Comparison of ENCODE assay signal across 23 cellular contexts in genomic region chr9:71830929-71831328, GRCh38.
A peak's percentile ranks its signal among the peaks of the same experiment; 100 is the strongest.
DNase-seq lines count a peak whose midpoint lies in the region; TF ChIP-seq lines count a peak whose summit lies in the region.
"Had no signal": no experiment of that assay in that cellular context is flagged by ENCODE, and none has a peak within 500 bp of the region (broad histone marks: within the 10 kb centered on the region; RNA-seq: fewer than 3 reads in every experiment).

No MANE protein-coding gene starts in this region.

- H3K36me3 Mint-ChIP-seq in activated T-cell treated with anti-CD3 and anti-CD28 coated beads, Interleukin-2, amount 50 U/mL, for 24 hours (ENCODE audit: low read depth): no peaks in the 10 kb centered on the region
- H3K36me3 Mint-ChIP-seq: CD4-positive, CD25-positive, alpha-beta regulatory T cell had no signal

- H3K4me3 ChIP-seq in Loucy (ENCODE audit: low read length, poor library complexity, severe bottlenecking): no peak overlapping the region
- H3K4me3 ChIP-seq in mesendoderm (ENCODE audit: low read length): no peak overlapping the region
- no peak overlapping the region for H3K4me3 ChIP-seq in left ventricle myocardium inferior
- H3K4me3 ChIP-seq: body of pancreas, GM12878, ovary, right atrium auricular region, spleen had no signal

- H3K9me3 Mint-ChIP-seq in activated T-cell treated with anti-CD3 and anti-CD28 coated beads, Interleukin-2, amount 50 U/mL, for 24 hours: peaks cover 9% of the 10 kb centered on the region
- H3K9me3 Mint-ChIP-seq: activated CD4-positive, alpha-beta memory T cell treated with anti-CD3 and anti-CD28 coated beads, Interleukin-2, amount 10 ng/mL, durations not matched to agents 7 days and 5 days had no signal

- no peaks in the 10 kb centered on the region for H3K27me3 ChIP-seq in Loucy (ENCODE audit: insufficient read depth, low read length, poor library complexity, severe bottlenecking)
- no peaks in the 10 kb centered on the region for H3K27me3 ChIP-seq in mesendoderm (ENCODE audit: insufficient read depth, low read length, poor library complexity)
- H3K27me3 ChIP-seq in left ventricle myocardium inferior (ENCODE audit: low read depth): no peaks in the 10 kb centered on the region
- H3K27me3 ChIP-seq: body of pancreas, ovary, right atrium auricular region, spleen had no signal

- no peaks in the 10 kb centered on the region for H3K4me1 Mint-ChIP-seq in activated T-cell treated with anti-CD3 and anti-CD28 coated beads, Interleukin-2, amount 50 U/mL, for 24 hours (ENCODE audit: low read depth)
- H3K4me1 Mint-ChIP-seq: activated CD4-positive, alpha-beta memory T cell treated with anti-CD3 and anti-CD28 coated beads, Interleukin-2, amount 10 ng/mL, durations not matched to agents 7 days and 5 days; CD4-positive, CD25-positive, alpha-beta regulatory T cell had no signal

- no CpG with 5 or more reads among the region's 1 CpG for WGBS in mesendoderm (ENCODE audit: extremely low coverage, insufficient coverage, low lambda C conversion rate)

- no peaks in the 10 kb centered on the region for H3K79me2 ChIP-seq in Loucy (ENCODE audit: insufficient read depth, low read length)
- H3K79me2 ChIP-seq in mesendoderm (ENCODE audit: control insufficient read depth, insufficient read depth, low read length): no peaks in the 10 kb centered on the region

- no peak overlapping the region for H2BK5ac ChIP-seq in mesendoderm (ENCODE audit: low read length)

- H3K27ac Mint-ChIP-seq in activated T-cell treated with anti-CD3 and anti-CD28 coated beads, Interleukin-2, amount 50 U/mL, for 24 hours: no peak overlapping the region
- H3K27ac Mint-ChIP-seq: activated CD4-positive, alpha-beta memory T cell treated with anti-CD3 and anti-CD28 coated beads, Interleukin-2, amount 10 ng/mL, durations not matched to agents 7 days and 5 days; activated naive CD8-positive, alpha-beta T cell treated with anti-CD3 and anti-CD28 coated beads, Interleukin-2, amount 10 ng/mL, durations not matched to agents 7 days and 5 days; CD4-positive, CD25-positive, alpha-beta regulatory T cell; nephron progenitor cell had no signal

- no peak overlapping the region for H3K18ac ChIP-seq in mesendoderm (ENCODE audit: low read length)

- H3K79me1 ChIP-seq in mesendoderm (ENCODE audit: low read length): no peaks in the 10 kb centered on the region

- H3K27ac ChIP-seq in angular gyrus (ENCODE audit: low read depth, low read length): peak overlapping the region; percentile 65
- no peak overlapping the region for H3K27ac ChIP-seq in mesendoderm (ENCODE audit: low read depth, low read length)
- H3K27ac ChIP-seq in left ventricle myocardium inferior (replicated peaks): no peak overlapping the region
- H3K27ac ChIP-seq: body of pancreas, HL-60, ovary, right atrium auricular region, spleen had no signal

- peak overlapping the region; percentile 42 for H3K4me2 ChIP-seq in Loucy (ENCODE audit: low read depth, low read length, poor library complexity, severe bottlenecking)
- no peak overlapping the region for H3K4me2 ChIP-seq in mesendoderm (ENCODE audit: low read length)

- peak overlapping the region; percentile 82 for H2BK120ac ChIP-seq in mesendoderm (ENCODE audit: low read depth, low read length)

- DNase-seq in mesendoderm (no peak), occipital lobe (lab: John Stamatoyannopoulos, UW) (no peak), left ventricle myocardium inferior (no peak), NCI-H187 treated with DMSO at 0.1 percent for 48 hours (lab: John Stamatoyannopoulos, UW) (no peak)
- no peak for DNase-seq in activated T-cell treated with anti-CD3 and anti-CD28 coated beads, Interleukin-2, amount 50 U/mL, for 24 hours
- DNase-seq: activated CD4-positive, alpha-beta memory T cell treated with anti-CD3 and anti-CD28 coated beads, Interleukin-2, amount 10 ng/mL, durations not matched to agents 7 days and 5 days; activated CD4-positive, alpha-beta T cell treated with anti-CD3 and anti-CD28 coated beads for 1 hour; activated effector memory CD4-positive, alpha-beta T cell treated with anti-CD3 and anti-CD28 coated beads, Interleukin-2, amount 50 U/mL, for 16 hours; activated naive CD8-positive, alpha-beta T cell treated with anti-CD3 and anti-CD28 coated beads, Interleukin-2, amount 10 ng/mL, durations not matched to agents 7 days and 5 days; body of pancreas; CD4-positive, CD25-positive, alpha-beta regulatory T cell; EL; NCI-H1694 treated with DMSO at 0.1 percent for 48 hours; NCI-H526 treated with DMSO at 0.1 percent for 48 hours; nephron progenitor cell; ovary; spleen; T-helper 2 cell had no signal

- no peak overlapping the region for H4K5ac ChIP-seq in mesendoderm (ENCODE audit: low read length)

- H3K56ac ChIP-seq in mesendoderm (ENCODE audit: low read length): no peak overlapping the region

- H2AFZ ChIP-seq in Loucy (ENCODE audit: low read length): 0 out of 2 replicates have a peak overlapping the region, but pooled peaks have one; percentile 52

- peaks cover 3% of the 10 kb centered on the region for H3K27me3 Mint-ChIP-seq in activated T-cell treated with anti-CD3 and anti-CD28 coated beads, Interleukin-2, amount 50 U/mL, for 24 hours

- peaks cover 7% of the 10 kb centered on the region for H3K4me1 ChIP-seq in Loucy (ENCODE audit: insufficient read depth, low read length, poor library complexity, severe bottlenecking)
- peaks cover 3% of the 10 kb centered on the region for H3K4me1 ChIP-seq in mesendoderm (ENCODE audit: control insufficient read depth, low read depth, low read length)
- H3K4me1 ChIP-seq in left ventricle myocardium inferior: no peaks in the 10 kb centered on the region
- H3K4me1 ChIP-seq: body of pancreas, right atrium auricular region, spleen had no signal

- TF ChIP-seq CTCF in Loucy (conservative IDR thresholded peaks at IDR 0.05; ENCODE audit: low read length) (no peak), left ventricle myocardium inferior (IDR thresholded peaks at IDR 0.05; ENCODE audit: borderline replicate concordance) (no peak)

- no peaks in the 10 kb centered on the region for H3K9me2 ChIP-seq in Loucy (replicated peaks; ENCODE audit: low read depth, low read length)

- H3K4ac ChIP-seq in mesendoderm (ENCODE audit: low read depth, low read length): no peak overlapping the region

- no peaks in the 10 kb centered on the region; the same call in 1 of the 2 replicates for H3K9me3 ChIP-seq in Loucy (ENCODE audit: insufficient read depth, low read depth, low read length)
- peaks cover 20% of the 10 kb centered on the region for H3K9me3 ChIP-seq in left ventricle myocardium inferior (replicated peaks)
- H3K9me3 ChIP-seq: body of pancreas, ovary had no signal

- no peak overlapping the region for H3K9ac ChIP-seq in Loucy (ENCODE audit: low read depth, low read length, poor library complexity, severe bottlenecking)
- no peak overlapping the region for H3K9ac ChIP-seq in mesendoderm (ENCODE audit: low read length)

- intact Hi-C loops in left ventricle myocardium inferior (cut with micrococcal nuclease): no loop called here

- H3K36me3 ChIP-seq in Loucy (ENCODE audit: insufficient read depth, low read length): no peaks in the 10 kb centered on the region
- H3K36me3 ChIP-seq in mesendoderm (ENCODE audit: control insufficient read depth, insufficient read depth, low read length): no peaks in the 10 kb centered on the region
- no peaks in the 10 kb centered on the region for H3K36me3 ChIP-seq in left ventricle myocardium inferior
- H3K36me3 ChIP-seq: ovary, right atrium auricular region, spleen had no signal

- H4K20me1 ChIP-seq in Loucy (ENCODE audit: insufficient read depth, low read length, poor library complexity, severe bottlenecking): no peaks in the 10 kb centered on the region

- no peak overlapping the region for H2BK15ac ChIP-seq in mesendoderm (replicated peaks; ENCODE audit: low read depth)

- no peak overlapping the region for H3K23ac ChIP-seq in mesendoderm (ENCODE audit: low read length)

- H4K8ac ChIP-seq in mesendoderm (ENCODE audit: low read depth, low read length): no peak overlapping the region

- H3F3A ChIP-seq in Loucy (ENCODE audit: low read depth): no peaks in the 10 kb centered on the region

- peak overlapping the region; percentile 82 for H2AK5ac ChIP-seq in mesendoderm (ENCODE audit: low read length)

- no peak overlapping the region for H3K4me3 Mint-ChIP-seq in activated T-cell treated with anti-CD3 and anti-CD28 coated beads, Interleukin-2, amount 50 U/mL, for 24 hours
- H3K4me3 Mint-ChIP-seq: activated CD4-positive, alpha-beta memory T cell treated with anti-CD3 and anti-CD28 coated beads, Interleukin-2, amount 10 ng/mL, durations not matched to agents 7 days and 5 days; activated naive CD8-positive, alpha-beta T cell treated with anti-CD3 and anti-CD28 coated beads, Interleukin-2, amount 10 ng/mL, durations not matched to agents 7 days and 5 days; CD4-positive, CD25-positive, alpha-beta regulatory T cell; nephron progenitor cell had no signal
